Comparison of ENCODE assay signal across 12 cellular contexts in the genomic region with DNA sequence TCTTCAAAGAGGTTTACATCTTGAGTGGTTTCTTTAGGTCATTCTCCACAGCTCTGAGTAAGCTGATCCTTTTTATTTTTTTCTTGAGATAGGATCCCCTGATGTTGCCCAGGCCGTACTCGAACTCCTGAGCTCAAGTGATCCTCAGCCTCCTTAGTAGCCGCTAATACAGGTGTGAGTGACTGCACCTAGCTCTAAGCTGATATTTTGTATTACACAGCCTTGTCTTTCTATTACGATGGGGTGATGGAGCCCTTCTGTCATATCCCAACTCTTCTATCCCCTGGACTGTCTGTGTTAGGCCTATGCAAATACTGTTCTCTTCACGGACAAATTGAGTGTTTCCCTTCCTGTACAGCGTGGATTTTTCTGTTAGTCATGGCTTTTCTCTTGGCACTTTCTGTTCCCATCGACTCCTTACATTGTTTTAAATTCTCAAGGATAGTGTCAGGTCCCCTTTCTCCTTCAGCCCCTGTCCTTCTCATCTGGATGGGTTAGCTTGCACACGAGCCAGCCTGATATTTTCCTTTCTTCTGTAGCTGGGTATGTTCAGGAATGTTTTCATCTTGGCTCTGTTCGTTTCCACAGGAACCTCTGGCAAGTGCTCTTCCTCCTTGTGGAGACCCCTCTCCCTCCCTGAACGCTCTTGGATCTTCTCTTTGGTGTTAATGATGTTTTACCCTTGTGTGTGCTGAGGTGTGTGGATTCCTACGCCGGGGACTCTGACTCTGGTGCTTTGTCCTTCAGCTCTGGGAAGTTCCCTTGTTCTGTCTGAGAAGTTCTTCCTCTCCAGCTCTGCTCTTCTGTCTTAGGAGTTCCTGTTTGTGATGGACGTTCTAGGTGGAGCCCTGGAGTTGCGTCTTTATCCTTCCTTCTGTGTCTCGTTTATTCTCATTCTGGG. TPM values are rescaled to one million over a fixed set of nuclear protein-coding genes. Genes with fewer than 3 reads are reported as not detected.
DNase-seq lines count a peak whose midpoint lies in the region; ATAC-seq and TF ChIP-seq lines count a peak whose summit lies in the region.
"Had no signal": no experiment of that assay in that cellular context is flagged by ENCODE, and none has a peak within 500 bp of the region (broad histone marks: within the 10 kb centered on the region; RNA-seq: fewer than 3 reads in every experiment).

No MANE protein-coding gene starts in this region.

- H3K9me3 Mint-ChIP-seq in activated naive CD4-positive, alpha-beta T cell treated with anti-CD3 and anti-CD28 coated beads for 36 hours = no peaks in the 10 kb centered on the region
- H3K9me3 Mint-ChIP-seq in activated naive CD8-positive, alpha-beta T cell (ENCODE audit: low read depth) = no peaks in the 10 kb centered on the region

- peak overlapping the region; percentile 99 for H3K27ac Mint-ChIP-seq in activated naive CD4-positive, alpha-beta T cell treated with anti-CD3 and anti-CD28 coated beads for 36 hours
- peak overlapping the region; percentile 97 for H3K27ac Mint-ChIP-seq in activated naive CD8-positive, alpha-beta T cell

- DNase-seq in activated naive CD4-positive, alpha-beta T cell treated with anti-CD3 and anti-CD28 coated beads for 36 hours = no peak
- no peak for DNase-seq in activated naive CD4-positive, alpha-beta T cell treated with anti-CD3 and anti-CD28 coated beads, Interleukin-2, amount 50 U/mL, for 16 hours
- no peak for DNase-seq in tibial nerve (ENCODE audit: low spot score in 2 of 2)
- no peak for DNase-seq in GM13976 (ENCODE audit: low spot score)
- no peak for DNase-seq in DMS153 treated with DMSO at 0.1 percent for 48 hours (lab: John Stamatoyannopoulos, UW; ENCODE audit: unreplicated experiment)
- DNase-seq: central memory CD4-positive, alpha-beta T cell; SHP77 treated with DMSO at 0.1 percent for 48 hours had no signal

- no peaks in the 10 kb centered on the region for H3K27me3 ChIP-seq in liver (ENCODE audit: control insufficient read depth in 4 of 4, insufficient read depth in 4 of 4, low read length in 3 of 4)
- H3K27me3 ChIP-seq in tibial nerve = no peaks in the 10 kb centered on the region

- TF ChIP-seq EP300 in tibial nerve (IDR thresholded peaks at IDR 0.05) = peak in 1 of 2 donors; percentile 13

- H3K27ac ChIP-seq in liver (ENCODE audit: low read depth in 1 of 2, low read length in 2 of 2) (peak overlapping the region; percentile 46 to 72), tibial nerve (peak overlapping the region in 3 of 4 donors; percentile 47 to 98 (median 96))
- H3K27ac ChIP-seq: KMS-11 had no signal

- WGBS in liver = 80% methylated on average over 15 of the region's 15 CpGs
- WGBS in tibial nerve, 2 donors = 66 to 70% methylated on average over 15 of the region's 15 CpGs

- no peak for TF ChIP-seq POLR2A in tibial nerve (IDR thresholded peaks at IDR 0.05)

- intact Hi-C loops in activated naive CD4-positive, alpha-beta T cell treated with anti-CD3 and anti-CD28 coated beads for 36 hours (cut with micrococcal nuclease) = loop anchor here (5.0 kb wide), 1 partner anchor 34 kb away; no protein-coding TSS in a partner anchor

- H3K4me1 ChIP-seq in liver (ENCODE audit: control insufficient read depth in 4 of 4, insufficient read depth in 4 of 4, low read length in 3 of 4) = peaks cover 0 to 48% (median 35%) of the 10 kb centered on the region in 4 donors
- H3K4me1 ChIP-seq in tibial nerve = peaks cover 0 to 64% (median 37%) of the 10 kb centered on the region in 4 donors

- no peak overlapping the region for H3K9ac ChIP-seq in liver (ENCODE audit: low read depth in 1 of 2, low read length in 2 of 2)
- H3K9ac ChIP-seq: KMS-11 had no signal

- H3K9me3 ChIP-seq in liver (ENCODE audit: control insufficient read depth in 4 of 4, low read length in 3 of 4) (no peaks in the 10 kb centered on the region), tibial nerve (no peaks in the 10 kb centered on the region)

- H3K4me1 Mint-ChIP-seq in activated naive CD4-positive, alpha-beta T cell treated with anti-CD3 and anti-CD28 coated beads for 36 hours (ENCODE audit: low read depth) = peaks cover 63% of the 10 kb centered on the region
- H3K4me1 Mint-ChIP-seq in activated naive CD8-positive, alpha-beta T cell (ENCODE audit: low read depth) = peaks cover 55% of the 10 kb centered on the region

- H3K27me3 Mint-ChIP-seq in activated naive CD4-positive, alpha-beta T cell treated with anti-CD3 and anti-CD28 coated beads for 36 hours (ENCODE audit: low read depth) = no peaks in the 10 kb centered on the region
- no peaks in the 10 kb centered on the region for H3K27me3 Mint-ChIP-seq in activated naive CD8-positive, alpha-beta T cell

- TF ChIP-seq CTCF in liver (IDR thresholded peaks at IDR 0.05; ENCODE audit: low read depth, low read length, missing input control) (no peak), tibial nerve (IDR thresholded peaks at IDR 0.05) (no peak), GM13976 (IDR thresholded peaks at IDR 0.05; ENCODE audit: borderline replicate concordance, control extremely low read depth, extremely low read depth, insufficient read depth, missing control alignments) (no peak)

- ATAC-seq in GM21529 (IDR thresholded peaks at IDR 0.05; ENCODE audit: unreplicated experiment) = no peak

- H3K4me3 ChIP-seq in liver (ENCODE audit: low read depth in 1 of 3, low read length in 3 of 3) (no peak overlapping the region), tibial nerve (no peak overlapping the region)
- H3K4me3 ChIP-seq: lung had no signal

- H3K36me3 ChIP-seq in liver (ENCODE audit: control insufficient read depth in 4 of 4, insufficient read depth in 3 of 4, low read depth in 1 of 4, low read length in 3 of 4) (peaks cover 0 to 5% (median 0%) of the 10 kb centered on the region in 4 donors), tibial nerve (peaks cover 0 to 23% (median 0%) of the 10 kb centered on the region in 3 donors)

- peaks cover 17% of the 10 kb centered on the region for H3K36me3 Mint-ChIP-seq in activated naive CD4-positive, alpha-beta T cell treated with anti-CD3 and anti-CD28 coated beads for 36 hours (ENCODE audit: low read depth)
- peaks cover 11% of the 10 kb centered on the region for H3K36me3 Mint-ChIP-seq in activated naive CD8-positive, alpha-beta T cell

- peak overlapping the region; percentile 11 for H3K4me3 Mint-ChIP-seq in activated naive CD4-positive, alpha-beta T cell treated with anti-CD3 and anti-CD28 coated beads for 36 hours
- H3K4me3 Mint-ChIP-seq in activated naive CD8-positive, alpha-beta T cell = peak overlapping the region; percentile 83

- CTCF ChIA-PET in activated naive CD4-positive, alpha-beta T cell treated with anti-CD3 and anti-CD28 coated beads for 36 hours (lab: Charles Lee) = interaction anchor here (0.6 kb wide), 1 partner anchor 24 kb away, joined by 3 read pairs; no protein-coding TSS in a partner anchor

- in situ Hi-C loops in GM13976 (cut with MboI; ENCODE audit: low sequenced_read_pairs, unreplicated experiment) = no loop called here

- TF ChIP-seq RAD21 in liver (IDR thresholded peaks at IDR 0.05) = no peak

TF ChIP-seq in liver, 16 proteins besides CTCF, POLR2A, EP300 and RAD21:
- TF ChIP-seq SP1 (IDR thresholded peaks at IDR 0.05) (no peak), RXRA (IDR thresholded peaks at IDR 0.05) (no peak), YY1 (IDR thresholded peaks at IDR 0.05) (peak; percentile 49), TAF1 (conservative IDR thresholded peaks at IDR 0.05) (no peak)

RNA-seq across cellular contexts. Expression of gene BANP, which starts 2.3 kb away (rescaled TPM):
- 10 to 100 TPM; 35.1 to 38.6 TPM for total RNA-seq in activated naive CD4-positive, alpha-beta T cell treated with anti-CD3 and anti-CD28 coated beads for 36 hours
- total RNA-seq in liver (10 to 100 TPM; 20.5 to 20.7 TPM), tibial nerve (10 to 100 TPM; 21.9 to 27.3 (median 24.6) TPM)
- polyA plus RNA-seq in liver = 1 to 10 TPM; 4.9 to 6.9 TPM

RNA-seq across cellular contexts. Expression of gene CA5A, which starts 17.2 kb away (rescaled TPM):
- not detected for total RNA-seq in activated naive CD4-positive, alpha-beta T cell treated with anti-CD3 and anti-CD28 coated beads for 36 hours
- total RNA-seq in liver (10 to 100 TPM; 12.3 to 66.8 TPM), tibial nerve (not detected)
- polyA plus RNA-seq in liver = 10 to 100 TPM; 33.5 to 33.8 TPM

Comparison
In these comparisons a context has a peak if more than half of its experiments do, and no peak if none do; other contexts are left out.
1. RNA of gene CA5A, which starts 17.2 kb away (total RNA-seq): 12.3 to 66.8 TPM in liver; not detected in activated naive CD4-positive, alpha-beta T cell treated with anti-CD3 and anti-CD28 coated beads for 36 hours and not detected in tibial nerve; every median in the first group is over 10 times any median in the second.